ENCODE assay signal across 8 cellular contexts in the genomic region with DNA sequence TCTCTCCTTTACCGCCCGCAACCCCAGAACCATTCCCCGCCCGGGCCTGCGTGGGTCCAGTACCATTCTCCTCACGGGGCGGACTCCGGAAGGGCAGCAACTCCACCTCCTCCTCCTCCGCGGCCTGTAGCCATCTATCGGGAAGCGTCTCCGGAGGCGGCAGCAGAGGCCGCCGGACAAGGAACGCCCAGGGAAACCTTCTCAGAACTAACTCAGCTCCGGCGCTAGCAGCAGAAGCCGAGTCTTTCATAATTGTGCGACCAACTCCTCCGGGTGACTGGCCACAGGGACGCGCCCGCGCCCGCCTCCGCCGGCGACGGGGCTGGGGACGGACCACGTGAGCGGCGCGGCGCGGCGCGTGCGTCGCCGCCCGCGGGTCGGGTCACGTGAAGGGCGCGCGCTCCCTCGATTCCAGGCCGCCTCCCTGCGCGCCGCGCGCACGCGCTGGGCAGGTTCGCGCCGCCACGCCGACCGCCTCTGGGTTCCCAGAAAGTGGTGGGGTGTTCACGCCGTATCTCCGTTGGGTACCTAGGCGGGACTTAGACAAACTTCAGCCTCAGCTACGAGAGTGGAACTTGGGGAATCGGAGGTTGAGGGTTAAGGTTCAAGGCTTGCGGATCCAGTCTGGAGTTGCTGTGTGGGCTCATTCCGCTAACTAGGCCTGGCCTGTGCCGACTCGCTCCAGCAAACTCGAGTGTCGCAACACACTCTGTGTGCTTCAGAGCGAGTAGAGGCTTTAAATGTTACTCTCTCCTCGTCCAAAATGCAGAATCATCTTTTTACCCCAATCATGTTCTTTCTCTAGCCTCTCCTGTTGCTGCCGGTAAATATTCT. TPM values are rescaled to one million over a fixed set of nuclear protein-coding genes. Genes with fewer than 3 reads are reported as not detected.
DNase-seq lines count a peak whose midpoint lies in the region; ATAC-seq and TF ChIP-seq lines count a peak whose summit lies in the region.

A gene with protein sequence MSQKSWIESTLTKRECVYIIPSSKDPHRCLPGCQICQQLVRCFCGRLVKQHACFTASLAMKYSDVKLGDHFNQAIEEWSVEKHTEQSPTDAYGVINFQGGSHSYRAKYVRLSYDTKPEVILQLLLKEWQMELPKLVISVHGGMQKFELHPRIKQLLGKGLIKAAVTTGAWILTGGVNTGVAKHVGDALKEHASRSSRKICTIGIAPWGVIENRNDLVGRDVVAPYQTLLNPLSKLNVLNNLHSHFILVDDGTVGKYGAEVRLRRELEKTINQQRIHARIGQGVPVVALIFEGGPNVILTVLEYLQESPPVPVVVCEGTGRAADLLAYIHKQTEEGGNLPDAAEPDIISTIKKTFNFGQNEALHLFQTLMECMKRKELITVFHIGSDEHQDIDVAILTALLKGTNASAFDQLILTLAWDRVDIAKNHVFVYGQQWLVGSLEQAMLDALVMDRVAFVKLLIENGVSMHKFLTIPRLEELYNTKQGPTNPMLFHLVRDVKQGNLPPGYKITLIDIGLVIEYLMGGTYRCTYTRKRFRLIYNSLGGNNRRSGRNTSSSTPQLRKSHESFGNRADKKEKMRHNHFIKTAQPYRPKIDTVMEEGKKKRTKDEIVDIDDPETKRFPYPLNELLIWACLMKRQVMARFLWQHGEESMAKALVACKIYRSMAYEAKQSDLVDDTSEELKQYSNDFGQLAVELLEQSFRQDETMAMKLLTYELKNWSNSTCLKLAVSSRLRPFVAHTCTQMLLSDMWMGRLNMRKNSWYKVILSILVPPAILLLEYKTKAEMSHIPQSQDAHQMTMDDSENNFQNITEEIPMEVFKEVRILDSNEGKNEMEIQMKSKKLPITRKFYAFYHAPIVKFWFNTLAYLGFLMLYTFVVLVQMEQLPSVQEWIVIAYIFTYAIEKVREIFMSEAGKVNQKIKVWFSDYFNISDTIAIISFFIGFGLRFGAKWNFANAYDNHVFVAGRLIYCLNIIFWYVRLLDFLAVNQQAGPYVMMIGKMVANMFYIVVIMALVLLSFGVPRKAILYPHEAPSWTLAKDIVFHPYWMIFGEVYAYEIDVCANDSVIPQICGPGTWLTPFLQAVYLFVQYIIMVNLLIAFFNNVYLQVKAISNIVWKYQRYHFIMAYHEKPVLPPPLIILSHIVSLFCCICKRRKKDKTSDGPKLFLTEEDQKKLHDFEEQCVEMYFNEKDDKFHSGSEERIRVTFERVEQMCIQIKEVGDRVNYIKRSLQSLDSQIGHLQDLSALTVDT (N-terminal part only) (minus strand): TSS at position 330 of the 834 bp plus-strand sequence. CDS start 264 bp downstream, at position 66.

- H3K4me1 Mint-ChIP-seq in IgD-negative memory B cell = peaks cover 25 to 42% (median 38%) of the 10 kb centered on the region in 3 donors
- H3K4me1 Mint-ChIP-seq in activated T-cell treated with anti-CD3 and anti-CD28 coated beads, Interleukin-2, amount 50 U/mL, for 4 hours (ENCODE audit: low read depth) = peaks cover 50% of the 10 kb centered on the region

- no peaks in the 10 kb centered on the region for H3K9me3 Mint-ChIP-seq in IgD-negative memory B cell
- no peaks in the 10 kb centered on the region for H3K9me3 Mint-ChIP-seq in activated T-cell treated with anti-CD3 and anti-CD28 coated beads, Interleukin-2, amount 50 U/mL, for 4 hours

- TF ChIP-seq CTCF in Panc1 (IDR thresholded peaks at IDR 0.05) = no peak

- H3K4me3 ChIP-seq in Panc1 (ENCODE audit: low read depth in 2 of 2, low read length in 2 of 2) = peak within 1 kb of the TSS; percentile 75 to 81
- peak within 1 kb of the TSS; percentile 85 to 94 for H3K4me3 ChIP-seq in muscle layer of duodenum (ENCODE audit: low read depth in 1 of 2, low read length in 2 of 2)

- in situ Hi-C loops in Panc1 (cut with HindIII; ENCODE audit: low pct_unique_long_range_greater_than_20kb, low sequenced_read_pairs) = no loop called here

- H3K4me1 ChIP-seq in Panc1 (ENCODE audit: control insufficient read depth, insufficient read depth, low read length) = peaks cover 15% of the 10 kb centered on the region
- peaks cover 0 to 25% of the 10 kb centered on the region in 2 donors for H3K4me1 ChIP-seq in muscle layer of duodenum (ENCODE audit: control insufficient read depth in 1 of 2, insufficient read depth in 2 of 2, low read length in 2 of 2)

- BruUV-seq in Panc1 (replicated peaks; lab: Mats Ljungman, UMichigan) = TSS peak; percentile 98

- no peaks in the 10 kb centered on the region for H3K27me3 Mint-ChIP-seq in IgD-negative memory B cell
- H3K27me3 Mint-ChIP-seq in activated T-cell treated with anti-CD3 and anti-CD28 coated beads, Interleukin-2, amount 50 U/mL, for 4 hours (ENCODE audit: low read depth) = no peaks in the 10 kb centered on the region

- H3K36me3 ChIP-seq in Panc1 (ENCODE audit: control insufficient read depth, insufficient read depth, low read length) (no peaks in the 10 kb centered on the region), muscle layer of duodenum (ENCODE audit: control insufficient read depth in 1 of 2, insufficient read depth in 2 of 2, low read length in 2 of 2) (peaks cover 0 to 7% of the 10 kb centered on the region in 2 donors)

- peak within 1 kb of the TSS; percentile 96 to 100 (median 99) for H3K27ac Mint-ChIP-seq in IgD-negative memory B cell

- peak; percentile 74 for ATAC-seq in GM21529 (IDR thresholded peaks at IDR 0.05; ENCODE audit: unreplicated experiment)
- ATAC-seq in Panc1 = peak; percentile 96
- peak; percentile 83 to 86 for ATAC-seq in activated T-cell treated with anti-CD3 and anti-CD28 coated beads, Interleukin-2, amount 50 U/mL, for 4 hours
- ATAC-seq in esophagus mucosa = peak; percentile 95

- intact Hi-C loops in Panc1 (cut with micrococcal nuclease; ENCODE audit: unreplicated experiment) = no loop called here

- CTCF ChIA-PET in Panc1 (lab: Charles Lee) = no interaction called here

- H3K27me3 ChIP-seq in Panc1 (ENCODE audit: control insufficient read depth, insufficient read depth, low read length) (no peaks in the 10 kb centered on the region), muscle layer of duodenum (ENCODE audit: low read depth, low read length) (no peaks in the 10 kb centered on the region)

- POLR2A ChIA-PET in Panc1 (lab: Charles Lee) = no interaction called here

- H3K9me3 ChIP-seq in Panc1 (ENCODE audit: control insufficient read depth, insufficient read depth, low read depth, low read length) (no peaks in the 10 kb centered on the region), muscle layer of duodenum (ENCODE audit: control insufficient read depth in 1 of 2, low read length in 2 of 2) (no peaks in the 10 kb centered on the region)

- peak; percentile 74 for DNase-seq in DMS114 treated with DMSO at 0.1 percent for 48 hours (lab: John Stamatoyannopoulos, UW; ENCODE audit: unreplicated experiment)
- DNase-seq in Panc1 (ENCODE audit: low read depth, low spot score) = peak; percentile 66
- peak; percentile 85 for DNase-seq in activated T-cell treated with anti-CD3 and anti-CD28 coated beads, Interleukin-2, amount 50 U/mL, for 4 hours
- peak; percentile 78 to 88 for DNase-seq in stimulated activated CD8-positive, alpha-beta memory T cell treated with anti-CD3 and anti-CD28 coated beads, Interleukin-7, amount 100 ng/mL, for 4 hours (ENCODE audit: low read depth in 2 of 2)

- peaks cover 9% of the 10 kb centered on the region for H3K36me3 Mint-ChIP-seq in IgD-negative memory B cell
- peaks cover 11% of the 10 kb centered on the region for H3K36me3 Mint-ChIP-seq in activated T-cell treated with anti-CD3 and anti-CD28 coated beads, Interleukin-2, amount 50 U/mL, for 4 hours (ENCODE audit: insufficient read depth)

- peak within 1 kb of the TSS; percentile 98 to 100 (median 99) for H3K4me3 Mint-ChIP-seq in IgD-negative memory B cell
- peak within 1 kb of the TSS; percentile 99 for H3K4me3 Mint-ChIP-seq in activated T-cell treated with anti-CD3 and anti-CD28 coated beads, Interleukin-2, amount 50 U/mL, for 4 hours

- peak within 1 kb of the TSS; percentile 94 for H3K27ac ChIP-seq in Panc1 (ENCODE audit: low read length)
- peak within 1 kb of the TSS; percentile 92 for H3K27ac ChIP-seq in muscle layer of duodenum (ENCODE audit: low read length)

RNA-seq across cellular contexts. Expression of the gene that starts here (rescaled TPM):
- polyA plus RNA-seq in IgD-negative memory B cell = 13.8 TPM
- total RNA-seq in Panc1 (2021; ENCODE audit: unreplicated experiment) = 44.9 TPM
- polyA plus RNA-seq in Panc1 (2012; ENCODE audit: insufficient read length) = 12.1 TPM
- total RNA-seq in activated T-cell treated with anti-CD3 and anti-CD28 coated beads, Interleukin-2, amount 50 U/mL, for 4 hours = 10 to 100 TPM; 42.5 to 46.4 (median 42.6) TPM
- total RNA-seq in esophagus mucosa = 16.3 TPM

Comparison
In these comparisons a context has a peak if more than half of its experiments do, and no peak if none do; other contexts are left out.
1. Peak in every context shown above with its lines: DNase-seq, ATAC-seq, H3K4me3 ChIP-seq and H3K27ac ChIP-seq.